8 cellular contexts compared by ENCODE assay signal in the genomic region with DNA sequence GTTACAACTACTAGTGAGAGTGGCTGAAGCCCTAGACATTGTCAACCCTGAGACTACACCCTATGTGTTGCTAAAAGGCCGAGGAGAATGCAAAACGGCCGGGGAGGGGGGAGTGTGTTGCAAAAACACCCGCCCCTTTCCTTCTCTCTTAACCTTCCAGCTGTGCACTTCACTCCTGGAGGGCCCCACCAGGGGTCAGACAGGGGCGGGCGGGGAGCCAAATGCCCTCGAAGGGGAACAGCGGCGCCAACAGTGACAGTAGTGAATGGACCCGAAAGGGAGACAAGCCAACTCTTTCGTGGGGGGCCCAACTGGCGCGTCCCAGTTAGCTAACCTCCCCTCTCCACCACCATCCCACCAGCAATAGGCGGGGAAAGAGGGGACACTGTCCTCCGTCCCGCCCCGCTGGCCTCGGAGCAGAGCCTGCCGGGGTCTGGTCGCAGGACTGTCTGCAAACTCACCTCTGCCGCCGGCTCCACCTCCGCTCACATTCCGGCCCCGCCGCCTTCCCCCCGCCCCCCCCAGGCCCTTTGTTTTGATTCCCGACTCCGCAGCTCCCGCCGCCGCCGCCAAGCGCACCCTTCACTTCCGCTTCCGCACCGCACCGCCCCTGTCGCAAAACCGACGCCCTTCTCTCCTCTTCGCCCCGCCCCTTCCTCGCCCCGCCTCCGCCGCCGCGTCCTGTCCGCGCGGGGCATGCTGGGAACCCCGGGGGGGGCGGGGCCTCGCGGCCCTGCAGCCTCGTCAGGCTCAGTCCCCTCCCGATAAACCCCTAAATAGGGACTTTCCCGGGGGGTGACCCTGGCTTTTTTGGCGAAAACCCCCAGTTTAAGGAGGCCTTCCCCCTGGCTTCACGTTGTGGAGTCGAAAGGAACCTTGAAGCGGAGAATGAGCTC. TPM values are rescaled to one million over a fixed set of nuclear protein-coding genes. Genes with fewer than 3 reads are reported as not detected.
A peak's percentile ranks its signal among the peaks of the same experiment; 100 is the strongest.
DNase-seq lines count a peak whose midpoint lies in the region; ATAC-seq and TF ChIP-seq lines count a peak whose summit lies in the region.

A gene with protein sequence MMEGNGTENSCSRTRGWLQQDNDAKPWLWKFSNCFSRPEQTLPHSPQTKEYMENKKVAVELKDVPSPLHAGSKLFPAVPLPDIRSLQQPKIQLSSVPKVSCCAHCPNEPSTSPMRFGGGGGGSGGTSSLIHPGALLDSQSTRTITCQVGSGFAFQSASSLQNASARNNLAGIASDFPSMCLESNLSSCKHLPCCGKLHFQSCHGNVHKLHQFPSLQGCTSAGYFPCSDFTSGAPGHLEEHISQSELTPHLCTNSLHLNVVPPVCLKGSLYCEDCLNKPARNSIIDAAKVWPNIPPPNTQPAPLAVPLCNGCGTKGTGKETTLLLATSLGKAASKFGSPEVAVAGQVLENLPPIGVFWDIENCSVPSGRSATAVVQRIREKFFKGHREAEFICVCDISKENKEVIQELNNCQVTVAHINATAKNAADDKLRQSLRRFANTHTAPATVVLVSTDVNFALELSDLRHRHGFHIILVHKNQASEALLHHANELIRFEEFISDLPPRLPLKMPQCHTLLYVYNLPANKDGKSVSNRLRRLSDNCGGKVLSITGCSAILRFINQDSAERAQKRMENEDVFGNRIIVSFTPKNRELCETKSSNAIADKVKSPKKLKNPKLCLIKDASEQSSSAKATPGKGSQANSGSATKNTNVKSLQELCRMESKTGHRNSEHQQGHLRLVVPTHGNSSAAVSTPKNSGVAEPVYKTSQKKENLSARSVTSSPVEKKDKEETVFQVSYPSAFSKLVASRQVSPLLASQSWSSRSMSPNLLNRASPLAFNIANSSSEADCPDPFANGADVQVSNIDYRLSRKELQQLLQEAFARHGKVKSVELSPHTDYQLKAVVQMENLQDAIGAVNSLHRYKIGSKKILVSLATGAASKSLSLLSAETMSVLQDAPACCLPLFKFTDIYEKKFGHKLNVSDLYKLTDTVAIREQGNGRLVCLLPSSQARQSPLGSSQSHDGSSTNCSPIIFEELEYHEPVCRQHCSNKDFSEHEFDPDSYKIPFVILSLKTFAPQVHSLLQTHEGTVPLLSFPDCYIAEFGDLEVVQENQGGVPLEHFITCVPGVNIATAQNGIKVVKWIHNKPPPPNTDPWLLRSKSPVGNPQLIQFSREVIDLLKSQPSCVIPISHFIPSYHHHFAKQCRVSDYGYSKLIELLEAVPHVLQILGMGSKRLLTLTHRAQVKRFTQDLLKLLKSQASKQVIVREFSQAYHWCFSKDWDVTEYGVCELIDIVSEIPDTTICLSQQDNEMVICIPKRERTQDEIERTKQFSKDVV (N-terminal part only) (minus strand): TSS at position 598 of the 896 bp plus-strand sequence. CDS start 3,921 bp downstream, outside the sequence.

- H3K27ac ChIP-seq in PC-3 (ENCODE audit: low read length) (peak within 1 kb of the TSS; percentile 90), epithelial cell of prostate (peak within 1 kb of the TSS; percentile 99), mucosa of rectum (ENCODE audit: low read depth in 2 of 2, low read length in 2 of 2) (peak within 1 kb of the TSS; percentile 93 to 99)

- H2AFZ ChIP-seq in PC-3 (ENCODE audit: low read length): peak within 1 kb of the TSS; percentile 97

- H3K36me3 ChIP-seq in PC-3 (ENCODE audit: low read depth, low read length): peaks cover 3% of the 10 kb centered on the region; the same call in 1 of the 2 replicates
- H3K36me3 ChIP-seq in mucosa of rectum (ENCODE audit: control insufficient read depth in 2 of 2, insufficient read depth in 2 of 2, low read length in 2 of 2): peaks cover 9 to 14% of the 10 kb centered on the region in 2 donors

- no peaks in the 10 kb centered on the region for H3K27me3 ChIP-seq in PC-3 (ENCODE audit: low read length)
- H3K27me3 ChIP-seq in mucosa of rectum (ENCODE audit: control insufficient read depth in 2 of 2, insufficient read depth in 2 of 2, low read length in 2 of 2): no peaks in the 10 kb centered on the region

- POLR2A ChIA-PET in PC-3 (lab: Charles Lee; ENCODE audit: unreplicated experiment): interaction anchor here (0.6 to 1.0 kb wide), 5 partner anchors 17 to 169 kb away, joined by 3 to 8 read pairs (median 5); no protein-coding TSS in a partner anchor

- H3K4me1 ChIP-seq in PC-3 (ENCODE audit: insufficient read depth, low read length) (peaks cover 31% of the 10 kb centered on the region), mucosa of rectum (ENCODE audit: control insufficient read depth in 2 of 2, insufficient read depth in 2 of 2, low read length in 2 of 2) (peaks cover 16 to 28% of the 10 kb centered on the region in 2 donors)

- H3K4me2 ChIP-seq in PC-3 (ENCODE audit: low read length): peak within 1 kb of the TSS; percentile 96

- peak; percentile 30; the same call in 1 of the 2 replicates for TF ChIP-seq CTCF in PC-3 (conservative IDR thresholded peaks at IDR 0.05; ENCODE audit: low read depth, low read length)

- peak; percentile 90 for DNase-seq in DMS153 (lab: John Stamatoyannopoulos, UW)
- DNase-seq in Jurkat, Clone E6-1 (ENCODE audit: low read depth, low spot score): peak; percentile 85
- DNase-seq in PC-3: peak; percentile 88
- peak; percentile 100 for DNase-seq in activated T-cell treated with anti-CD3 and anti-CD28 coated beads for 48 hours (ENCODE audit: low read depth)
- DNase-seq in epithelial cell of prostate (ENCODE audit: low read depth, low spot score): peak; percentile 73
- DNase-seq in stimulated activated CD8-positive, alpha-beta memory T cell treated with anti-CD3 and anti-CD28 coated beads, Interleukin-4, amount 100 ng/mL, for 4 hours (ENCODE audit: low read depth in 2 of 2, low spot score in 1 of 2): peak; percentile 97 to 99

- peaks cover 31% of the 10 kb centered on the region for H3K79me2 ChIP-seq in PC-3 (ENCODE audit: low read length)

- H3K9ac ChIP-seq in PC-3 (ENCODE audit: low read length): peak within 1 kb of the TSS; percentile 98
- H3K9ac ChIP-seq in mucosa of rectum (ENCODE audit: low read depth in 1 of 2, low read length in 2 of 2): peak within 1 kb of the TSS; percentile 97

- H4K20me1 ChIP-seq in PC-3 (ENCODE audit: low read length): no peaks in the 10 kb centered on the region

- intact Hi-C loops in PC-3 (cut with micrococcal nuclease): no loop called here

- CTCF ChIA-PET in PC-3 (lab: Charles Lee): interaction anchor here (0.6 to 1.1 kb wide), 2 partner anchors 39 to 215 kb away, joined by 4 read pairs; no protein-coding TSS in a partner anchor

- no peaks in the 10 kb centered on the region for H3K9me3 ChIP-seq in PC-3 (ENCODE audit: low read length)
- no peaks in the 10 kb centered on the region for H3K9me3 ChIP-seq in mucosa of rectum (ENCODE audit: control insufficient read depth in 2 of 2, low read length in 2 of 2)

- H3K9me2 ChIP-seq in PC-3 (replicated peaks; ENCODE audit: low read length): no peaks in the 10 kb centered on the region

- peaks cover 5% of the 10 kb centered on the region for H3F3A ChIP-seq in PC-3 (ENCODE audit: low read length, unreplicated experiment)

- ATAC-seq in GM21619 (IDR thresholded peaks at IDR 0.05; ENCODE audit: unreplicated experiment) (peak; percentile 58), PC-3 (peak; percentile 53)

- peak within 1 kb of the TSS; percentile 88 for H3K4me3 ChIP-seq in Jurkat, Clone E6-1 (ENCODE audit: low read length)
- H3K4me3 ChIP-seq in PC-3 (ENCODE audit: low read length) (peak within 1 kb of the TSS; percentile 86), mucosa of rectum (ENCODE audit: low read length in 2 of 2) (peak within 1 kb of the TSS; percentile 93 to 98)

- BruUV-seq in PC-3 (replicated peaks; lab: Mats Ljungman, UMichigan): no TSS peak

RNA-seq across cellular contexts. Expression of the gene that starts here (rescaled TPM):
- 21.7 TPM for polyA plus RNA-seq in Jurkat, Clone E6-1 (2012; ENCODE audit: insufficient read depth, insufficient read length)
- 6.7 and 9.6 TPM in 2 replicates for total RNA-seq in PC-3 (2014; rRNA removed)

Comparison
In these comparisons a context has a peak if more than half of its experiments do, and no peak if none do; other contexts are left out.
1. Peak in every context shown above with its lines: DNase-seq, ATAC-seq, H3K4me3 ChIP-seq and H3K27ac ChIP-seq.